8 cellular contexts compared by ENCODE assay signal in the genomic region with DNA sequence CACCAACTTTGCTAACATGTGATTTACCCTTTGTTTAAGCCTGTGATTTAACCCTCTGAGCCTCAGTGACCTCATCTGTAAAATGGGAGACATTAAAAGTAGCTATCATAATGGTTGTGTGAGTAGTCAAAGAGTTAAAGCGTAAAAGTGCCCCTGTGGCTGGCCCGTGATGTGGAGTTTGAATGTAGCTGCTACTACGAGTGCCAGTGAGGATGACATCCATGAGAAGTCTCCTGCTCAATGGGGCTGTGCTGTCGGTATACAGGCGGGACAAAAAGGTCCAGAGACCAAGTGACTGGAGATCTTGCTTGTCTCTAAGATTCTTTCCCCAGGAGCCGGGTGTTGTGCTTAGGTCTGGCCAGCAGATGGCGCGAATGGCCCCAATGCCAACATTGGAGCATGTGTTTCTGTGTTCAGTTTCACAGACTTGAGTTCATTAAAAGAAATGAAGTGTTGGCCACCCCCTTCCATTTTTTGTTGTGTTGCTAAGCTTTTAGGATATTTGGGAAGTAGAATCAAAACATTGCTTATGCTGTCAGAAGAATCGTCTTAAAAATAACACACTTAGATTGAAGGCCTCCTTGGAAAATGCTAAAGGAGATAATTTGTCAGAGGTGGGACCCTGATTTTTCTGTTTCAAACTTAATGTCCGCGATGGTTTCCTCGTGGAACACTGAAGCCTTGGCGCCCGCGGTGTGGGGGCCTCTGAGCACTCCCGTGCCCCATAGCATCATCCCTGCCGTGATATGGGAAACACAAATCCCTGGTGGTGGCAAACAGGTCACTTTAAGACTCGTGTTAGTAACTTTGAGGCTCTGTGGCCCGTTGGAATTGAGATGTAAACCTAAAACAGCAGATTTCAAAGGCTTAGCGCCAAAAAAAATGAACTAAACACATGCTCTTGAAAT. TPM values are rescaled to one million over a fixed set of nuclear protein-coding genes. Genes with fewer than 3 reads are reported as not detected.
DNase-seq lines count a peak whose midpoint lies in the region; ATAC-seq, FAIRE-seq and TF ChIP-seq lines count a peak whose summit lies in the region.

No MANE protein-coding gene starts in this region.

- H3K9me3 ChIP-seq in neutrophil (no peaks in the 10 kb centered on the region), suprapubic skin (no peaks in the 10 kb centered on the region)

- H3K27me3 ChIP-seq in neutrophil: no peaks in the 10 kb centered on the region
- no peaks in the 10 kb centered on the region for H3K27me3 ChIP-seq in suprapubic skin

- DNase-seq in HuH-7.5 (ENCODE audit: low spot score): peak; percentile 90
- DNase-seq in RPMI8226: peak; percentile 83
- peak; percentile 72 to 79 for DNase-seq in activated T-helper 1 cell treated with anti-CD3 and anti-CD28 coated beads, Interleukin-2, amount 50 U/mL, for 16 hours (ENCODE audit: low read depth in 1 of 2, low spot score in 1 of 2)
- DNase-seq in fibroblast of the conjunctiva (ENCODE audit: low read depth): peak; percentile 41
- peak in 1 of 2 donors; percentile 89 for DNase-seq in suprapubic skin (ENCODE audit: low spot score in 2 of 2)

- FAIRE-seq in G401.6 (lab: Jason Lieb, UNC): peak; percentile 93

- 52% methylated on average over 20 of the region's 20 CpGs for WGBS in suprapubic skin

- H3K4me3 ChIP-seq in neutrophil (ENCODE audit: low read depth in 1 of 2, low read length in 1 of 2) (no peak overlapping the region), suprapubic skin (no peak overlapping the region)

- no peak for TF ChIP-seq POLR2A in suprapubic skin (IDR thresholded peaks at IDR 0.05)

- no peak for ATAC-seq in GM18867 (IDR thresholded peaks at IDR 0.05; ENCODE audit: unreplicated experiment)

- H3K27ac ChIP-seq in neutrophil (peak overlapping the region; percentile 7), suprapubic skin (no peak overlapping the region)

- H3K36me3 ChIP-seq in neutrophil: peaks cover 44% of the 10 kb centered on the region
- H3K36me3 ChIP-seq in suprapubic skin: peaks cover 46% of the 10 kb centered on the region

- TF ChIP-seq CTCF in neutrophil (IDR thresholded peaks at IDR 0.05) (peak; percentile 98), suprapubic skin (IDR thresholded peaks at IDR 0.05) (peak; percentile 85 to 90)

- H3K4me1 ChIP-seq in neutrophil (ENCODE audit: control insufficient read depth in 1 of 2, insufficient read depth in 1 of 2, low read depth in 1 of 2, low read length in 1 of 2) (peaks cover 38 to 43% of the 10 kb centered on the region in 2 experiments), suprapubic skin (no peaks in the 10 kb centered on the region)

- TF ChIP-seq EP300 in suprapubic skin (IDR thresholded peaks at IDR 0.05): no peak

RNA-seq across cellular contexts. Expression of a gene that starts 9.3 kb away (rescaled TPM):
- 10 to 100 TPM in 3 of 4 donors, 1 to 10 TPM in 1; 8.7 to 16.7 (median 12.8) TPM for total RNA-seq in suprapubic skin

RNA-seq across cellular contexts. Expression of a gene that starts 30.8 kb away (rescaled TPM):
- total RNA-seq in suprapubic skin: 10 to 100 TPM; 31.2 to 45.1 (median 37.2) TPM

RNA-seq across cellular contexts. Expression of a gene that starts 52.2 kb away (rescaled TPM):
- not detected for total RNA-seq in suprapubic skin
